ENCODE assay signal across 1 cellular context in genomic region chr7:95690367-95690947, GRCh38.
TF ChIP-seq lines count a peak whose summit lies in the region.

No MANE protein-coding gene starts in this region.

TF ChIP-seq in WTC11, 78 proteins besides CTCF, POLR2A, EP300 and RAD21 (continued from another document):
- TF ChIP-seq ZBTB43 (CRISPR knock-in tag; IDR thresholded peaks at IDR 0.05) (no peak), KAT7 (CRISPR knock-in tag; IDR thresholded peaks at IDR 0.05; ENCODE audit: borderline replicate concordance) (no peak), FOXP4 (CRISPR knock-in tag; IDR thresholded peaks at IDR 0.05) (no peak), NR3C1 (CRISPR knock-in tag; conservative IDR thresholded peaks at IDR 0.05; ENCODE audit: low read depth) (no peak), NFYB (CRISPR knock-in tag; conservative IDR thresholded peaks at IDR 0.05; ENCODE audit: low read depth) (no peak), SOX15 (CRISPR knock-in tag; IDR thresholded peaks at IDR 0.05) (no peak), SP1 (CRISPR knock-in tag; conservative IDR thresholded peaks at IDR 0.05) (no peak), ESRRA (CRISPR knock-in tag; IDR thresholded peaks at IDR 0.05; ENCODE audit: borderline replicate concordance) (no peak)
